In genomic region chr19:46931197-46931596, GRCh38 we compare ENCODE assay signal across 2 cellular contexts.
TF ChIP-seq lines count a peak whose summit lies in the region.

No MANE protein-coding gene starts in this region.

TF ChIP-seq in GM23338, 12 proteins besides CTCF, POLR2A, EP300 and RAD21:
- no peak for TF ChIP-seq ZNF462 (CRISPR knock-in tag; IDR thresholded peaks at IDR 0.05)
- no peak for TF ChIP-seq REST (IDR thresholded peaks at IDR 0.05; ENCODE audit: unreplicated experiment)
- TF ChIP-seq ZNF114 (CRISPR knock-in tag; IDR thresholded peaks at IDR 0.05), result no peak
- no peak for TF ChIP-seq POLR2AphosphoS5 (IDR thresholded peaks at IDR 0.05; ENCODE audit: low read depth)
- no peak for TF ChIP-seq JUNB (IDR thresholded peaks at IDR 0.05; ENCODE audit: unreplicated experiment)
- TF ChIP-seq ZNF331 (CRISPR knock-in tag; IDR thresholded peaks at IDR 0.05; ENCODE audit: low read depth), result no peak
- TF ChIP-seq EZH2phosphoT487 (IDR thresholded peaks at IDR 0.05; ENCODE audit: unreplicated experiment), result no peak
- no peak for TF ChIP-seq CREB1 (CRISPR knock-in tag; IDR thresholded peaks at IDR 0.05; ENCODE audit: low read depth)
- TF ChIP-seq STAT1 (IDR thresholded peaks at IDR 0.05; ENCODE audit: unreplicated experiment), result no peak
- no peak for TF ChIP-seq ETS1 (IDR thresholded peaks at IDR 0.05)
- no peak for TF ChIP-seq EZH2 (IDR thresholded peaks at IDR 0.05; ENCODE audit: low read depth, unreplicated experiment)
- no peak for TF ChIP-seq NANOG (IDR thresholded peaks at IDR 0.05; ENCODE audit: borderline replicate concordance)

TF ChIP-seq in WTC11, 78 proteins besides CTCF, POLR2A, EP300 and RAD21 (continued from another document):
- no peak for TF ChIP-seq ZBTB21 (CRISPR knock-in tag; IDR thresholded peaks at IDR 0.05; ENCODE audit: borderline replicate concordance)
